Comparison of ENCODE assay signal across 19 cellular contexts in genomic region chr12:56616924-56617323, GRCh38. TPM values are rescaled to one million over a fixed set of nuclear protein-coding genes. Genes with fewer than 3 reads are reported as not detected.
A peak's percentile ranks its signal among the peaks of the same experiment; 100 is the strongest.
DNase-seq lines count a peak whose midpoint lies in the region; ATAC-seq and TF ChIP-seq lines count a peak whose summit lies in the region.
"Had no signal": no experiment of that assay in that cellular context is flagged by ENCODE, and none has a peak within 500 bp of the region (broad histone marks: within the 10 kb centered on the region; RNA-seq: fewer than 3 reads in every experiment).

No MANE protein-coding gene starts in this region.

- peaks cover 8% of the 10 kb centered on the region; the same call in 1 of the 2 replicates for H4K20me1 ChIP-seq in OCI-LY7 (ENCODE audit: insufficient read depth, low read length)

- CTCF ChIA-PET in WTC11 (lab: Charles Lee), result no interaction called here
- CTCF ChIA-PET in OCI-LY7 (lab: Charles Lee; ENCODE audit: unreplicated experiment), result interaction anchor here (1.2 kb wide), 1 partner anchor 20 kb away, joined by 4 read pairs; no protein-coding TSS in a partner anchor

- no peak for ATAC-seq in activated T-cell treated with anti-CD3 and anti-CD28 coated beads, Interleukin-2, amount 50 U/mL, for 72 hours (replicated peaks in 1 of 2)
- ATAC-seq in WTC11, result no peak
- ATAC-seq in psoas muscle, result no peak
- no peak for ATAC-seq in GM19328 (IDR thresholded peaks at IDR 0.05; ENCODE audit: unreplicated experiment)

- no peak overlapping the region for H3K4me3 Mint-ChIP-seq in activated T-cell treated with anti-CD3 and anti-CD28 coated beads, Interleukin-2, amount 50 U/mL, for 72 hours
- H3K4me3 Mint-ChIP-seq in WTC11 (no peak overlapping the region), glutamatergic neuron (ENCODE audit: unreplicated experiment) (no peak overlapping the region)
- H3K4me3 Mint-ChIP-seq: activated CD4-positive, alpha-beta memory T cell treated with anti-CD3 and anti-CD28 coated beads for 36 hours; activated T-helper 1 cell treated with anti-CD3 and anti-CD28 coated beads, Interleukin-12 subunit alpha, Interleukin-12 subunit beta, Interleukin-2, Interleukin-4 antibody, amounts not matched to agents 30 ng/mL and 10 ng/mL and 1 ng/mL, durations not matched to agents 14 hours and 24 hours and 36 hours had no signal

- BruUV-seq in OCI-LY7 (replicated peaks; lab: Mats Ljungman, UMichigan), result no TSS peak

- POLR2A ChIA-PET in WTC11 (lab: Charles Lee), result no interaction called here
- POLR2A ChIA-PET in OCI-LY7 (lab: Charles Lee), result interaction anchor here (1.1 to 1.6 kb wide), 2 partner anchors 11 to 20 kb away, joined by 3 to 5 read pairs; no protein-coding TSS in a partner anchor

- H3K27ac Mint-ChIP-seq in activated T-cell treated with anti-CD3 and anti-CD28 coated beads, Interleukin-2, amount 50 U/mL, for 72 hours, result peak overlapping the region; percentile 60
- H3K27ac Mint-ChIP-seq in WTC11, result peak overlapping the region; percentile 40; the same call in 1 of the 2 replicates
- peak overlapping the region; percentile 28 for H3K27ac Mint-ChIP-seq in glutamatergic neuron (ENCODE audit: unreplicated experiment)
- H3K27ac Mint-ChIP-seq: activated CD4-positive, alpha-beta memory T cell treated with anti-CD3 and anti-CD28 coated beads for 36 hours; activated T-helper 1 cell treated with anti-CD3 and anti-CD28 coated beads, Interleukin-12 subunit alpha, Interleukin-12 subunit beta, Interleukin-2, Interleukin-4 antibody, amounts not matched to agents 30 ng/mL and 10 ng/mL and 1 ng/mL, durations not matched to agents 14 hours and 24 hours and 36 hours had no signal

- H3K9me2 ChIP-seq in OCI-LY7 (ENCODE audit: insufficient read depth, low read length), result no peaks in the 10 kb centered on the region

- H3K4me1 ChIP-seq in psoas muscle (peaks cover 14% of the 10 kb centered on the region), OCI-LY7 (ENCODE audit: insufficient read depth, low read length, poor library complexity, severe bottlenecking) (no peaks in the 10 kb centered on the region)

- H3K36me3 Mint-ChIP-seq in activated T-cell treated with anti-CD3 and anti-CD28 coated beads, Interleukin-2, amount 50 U/mL, for 72 hours (ENCODE audit: insufficient read depth in 2 of 2), result peaks cover 11 to 40% of the 10 kb centered on the region in 2 donors
- H3K36me3 Mint-ChIP-seq in WTC11 (peaks cover 51% of the 10 kb centered on the region), glutamatergic neuron (ENCODE audit: unreplicated experiment) (peaks cover 8% of the 10 kb centered on the region)

- H3K4me1 Mint-ChIP-seq in activated T-cell treated with anti-CD3 and anti-CD28 coated beads, Interleukin-2, amount 50 U/mL, for 72 hours (ENCODE audit: low read depth), result peaks cover 19% of the 10 kb centered on the region
- H3K4me1 Mint-ChIP-seq in WTC11, result no peaks in the 10 kb centered on the region
- peaks cover 6% of the 10 kb centered on the region for H3K4me1 Mint-ChIP-seq in glutamatergic neuron (ENCODE audit: low read depth, unreplicated experiment)

- H3K36me3 ChIP-seq in psoas muscle (ENCODE audit: insufficient read depth in 1 of 2, low read depth in 1 of 2) (peaks cover 31 to 78% of the 10 kb centered on the region in 2 donors), OCI-LY7 (ENCODE audit: insufficient read depth, low read length) (peaks cover 98% of the 10 kb centered on the region)
- H3K36me3 ChIP-seq: uterus had no signal

- H3K4me3 ChIP-seq in psoas muscle (no peak overlapping the region), OCI-LY7 (ENCODE audit: low read depth, low read length, poor library complexity, severe bottlenecking) (no peak overlapping the region)
- H3K4me3 ChIP-seq: skin epidermis, uterus had no signal

- no peaks in the 10 kb centered on the region for H3K27me3 ChIP-seq in psoas muscle (ENCODE audit: insufficient read depth in 3 of 3, low read length in 2 of 3)
- H3K27me3 ChIP-seq: uterus had no signal

- intact Hi-C loops in psoas muscle (cut with DNase I) (no loop called here), OCI-LY7 (cut with micrococcal nuclease; ENCODE audit: unreplicated experiment) (no loop called here)

- H3K27me3 Mint-ChIP-seq in activated T-cell treated with anti-CD3 and anti-CD28 coated beads, Interleukin-2, amount 50 U/mL, for 72 hours (ENCODE audit: low read depth), result no peaks in the 10 kb centered on the region
- H3K27me3 Mint-ChIP-seq in WTC11 (ENCODE audit: low read depth), result no peaks in the 10 kb centered on the region
- peaks cover 2% of the 10 kb centered on the region for H3K27me3 Mint-ChIP-seq in glutamatergic neuron (ENCODE audit: unreplicated experiment)
- H3K27me3 Mint-ChIP-seq: activated CD4-positive, alpha-beta memory T cell treated with anti-CD3 and anti-CD28 coated beads for 36 hours had no signal

- DNase-seq in activated T-cell treated with anti-CD3 and anti-CD28 coated beads, Interleukin-2, amount 50 U/mL, for 72 hours, result no peak
- DNase-seq in activated T-cell treated with anti-CD3 and anti-CD28 coated beads, Interleukin-2, amount 50 U/mL, for 1 hour, result no peak
- DNase-seq in WTC11 (ENCODE audit: low spot score) (no peak), glutamatergic neuron (no peak), psoas muscle (no peak), DMS 273 treated with DMSO at 0.1 percent for 48 hours (lab: John Stamatoyannopoulos, UW) (no peak), OCI-LY7 (ENCODE audit: low spot score) (no peak)
- DNase-seq: activated CD4-positive, alpha-beta memory T cell treated with anti-CD3 and anti-CD28 coated beads for 36 hours; aorta; C1 segment of cervical spinal cord; effector CD8-positive, alpha-beta T cell; NCI-H1105; NCI-H2081 treated with DMSO at 0.1 percent for 48 hours; RPMI8226; stimulated activated CD4-positive, alpha-beta T cell treated with anti-CD3 and anti-CD28 coated beads, Interleukin-4, amount 100 ng/mL, for 24 hours; uterus had no signal

- TF ChIP-seq CTCF in WTC11 (IDR thresholded peaks at IDR 0.05), result no peak
- TF ChIP-seq CTCF in glutamatergic neuron (IDR thresholded peaks at IDR 0.05; ENCODE audit: partially characterized antibody, unreplicated experiment), result no peak
- TF ChIP-seq CTCF in psoas muscle (IDR thresholded peaks at IDR 0.05), result no peak
- TF ChIP-seq CTCF in OCI-LY7 (conservative IDR thresholded peaks at IDR 0.05; ENCODE audit: low read length), result no peak

- no peak overlapping the region for H2AFZ ChIP-seq in OCI-LY7 (ENCODE audit: low read length)

- no peaks in the 10 kb centered on the region for H3K9me3 Mint-ChIP-seq in activated T-cell treated with anti-CD3 and anti-CD28 coated beads, Interleukin-2, amount 50 U/mL, for 72 hours
- no peaks in the 10 kb centered on the region for H3K9me3 Mint-ChIP-seq in WTC11
- H3K9me3 Mint-ChIP-seq in glutamatergic neuron (ENCODE audit: unreplicated experiment), result peaks cover 8% of the 10 kb centered on the region
- H3K9me3 Mint-ChIP-seq: activated CD4-positive, alpha-beta memory T cell treated with anti-CD3 and anti-CD28 coated beads for 36 hours; activated T-helper 1 cell treated with anti-CD3 and anti-CD28 coated beads, Interleukin-12 subunit alpha, Interleukin-12 subunit beta, Interleukin-2, Interleukin-4 antibody, amounts not matched to agents 30 ng/mL and 10 ng/mL and 1 ng/mL, durations not matched to agents 14 hours and 24 hours and 36 hours had no signal

- H3K27ac ChIP-seq in psoas muscle (peak overlapping the region; percentile 51), OCI-LY7 (ENCODE audit: low read depth, low read length, poor library complexity, severe bottlenecking) (no peak overlapping the region)
- H3K27ac ChIP-seq: skin epidermis, uterus had no signal

- peaks cover 49% of the 10 kb centered on the region for H3K79me2 ChIP-seq in OCI-LY7 (ENCODE audit: insufficient read depth, low read depth, low read length)

- H3K4me2 ChIP-seq in OCI-LY7 (ENCODE audit: low read length), result no peak overlapping the region

- no peaks in the 10 kb centered on the region for H3K9me3 ChIP-seq in psoas muscle
- H3K9me3 ChIP-seq in OCI-LY7 (ENCODE audit: low read length), result no peaks in the 10 kb centered on the region
- H3K9me3 ChIP-seq: uterus had no signal

TF ChIP-seq in WTC11, 78 proteins besides CTCF, POLR2A, EP300 and RAD21 (continues in another document):
- TF ChIP-seq, protein P1, sequence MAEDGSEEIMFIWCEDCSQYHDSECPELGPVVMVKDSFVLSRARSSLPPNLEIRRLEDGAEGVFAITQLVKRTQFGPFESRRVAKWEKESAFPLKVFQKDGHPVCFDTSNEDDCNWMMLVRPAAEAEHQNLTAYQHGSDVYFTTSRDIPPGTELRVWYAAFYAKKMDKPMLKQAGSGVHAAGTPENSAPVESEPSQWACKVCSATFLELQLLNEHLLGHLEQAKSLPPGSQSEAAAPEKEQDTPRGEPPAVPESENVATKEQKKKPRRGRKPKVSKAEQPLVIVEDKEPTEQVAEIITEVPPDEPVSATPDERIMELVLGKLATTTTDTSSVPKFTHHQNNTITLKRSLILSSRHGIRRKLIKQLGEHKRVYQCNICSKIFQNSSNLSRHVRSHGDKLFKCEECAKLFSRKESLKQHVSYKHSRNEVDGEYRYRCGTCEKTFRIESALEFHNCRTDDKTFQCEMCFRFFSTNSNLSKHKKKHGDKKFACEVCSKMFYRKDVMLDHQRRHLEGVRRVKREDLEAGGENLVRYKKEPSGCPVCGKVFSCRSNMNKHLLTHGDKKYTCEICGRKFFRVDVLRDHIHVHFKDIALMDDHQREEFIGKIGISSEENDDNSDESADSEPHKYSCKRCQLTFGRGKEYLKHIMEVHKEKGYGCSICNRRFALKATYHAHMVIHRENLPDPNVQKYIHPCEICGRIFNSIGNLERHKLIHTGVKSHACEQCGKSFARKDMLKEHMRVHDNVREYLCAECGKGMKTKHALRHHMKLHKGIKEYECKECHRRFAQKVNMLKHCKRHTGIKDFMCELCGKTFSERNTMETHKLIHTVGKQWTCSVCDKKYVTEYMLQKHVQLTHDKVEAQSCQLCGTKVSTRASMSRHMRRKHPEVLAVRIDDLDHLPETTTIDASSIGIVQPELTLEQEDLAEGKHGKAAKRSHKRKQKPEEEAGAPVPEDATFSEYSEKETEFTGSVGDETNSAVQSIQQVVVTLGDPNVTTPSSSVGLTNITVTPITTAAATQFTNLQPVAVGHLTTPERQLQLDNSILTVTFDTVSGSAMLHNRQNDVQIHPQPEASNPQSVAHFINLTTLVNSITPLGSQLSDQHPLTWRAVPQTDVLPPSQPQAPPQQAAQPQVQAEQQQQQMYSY (CRISPR knock-in tag; IDR thresholded peaks at IDR 0.05), result no peak

RNA-seq across cellular contexts. Expression of gene BAZ2A, which starts 13.2 kb away (rescaled TPM):
- total RNA-seq in activated T-cell treated with anti-CD3 and anti-CD28 coated beads, Interleukin-2, amount 50 U/mL, for 72 hours, result 100 to 1,000 TPM; 128 to 154 TPM
- total RNA-seq in WTC11 (2021) (103 to 114 TPM (median 108 TPM) in 3 replicates), glutamatergic neuron (ENCODE audit: unreplicated experiment) (196 TPM), psoas muscle (10 to 100 TPM; 41.0 to 53.8 (median 47.7) TPM), OCI-LY7 (2022) (139 and 153 TPM in 2 replicates)
- 10 to 100 TPM; 10.0 to 39.4 (median 25.5) TPM for polyA plus RNA-seq in psoas muscle
- 37.5 and 40.6 TPM in 2 replicates for total RNA-seq in OCI-LY7 (2014; rRNA removed; shearing (Covaris generic))

RNA-seq across cellular contexts. Expression of gene ATP5F1B, which starts 28.9 kb away (rescaled TPM):
- total RNA-seq in activated T-cell treated with anti-CD3 and anti-CD28 coated beads, Interleukin-2, amount 50 U/mL, for 72 hours, result 100 to 1,000 TPM; 661 to 679 TPM
- total RNA-seq in WTC11 (2021), result 971 to 1,064 TPM (median 1,005 TPM) in 3 replicates
- total RNA-seq in glutamatergic neuron (ENCODE audit: unreplicated experiment), result 735 TPM
- 1,000 to 10,000 TPM; 1,044 to 2,377 (median 1,300) TPM for total RNA-seq in psoas muscle
- 1,000 to 10,000 TPM; 1,196 to 2,759 (median 1,470) TPM for polyA plus RNA-seq in psoas muscle
- total RNA-seq in OCI-LY7 (2014; rRNA removed; shearing (Covaris generic)), result 348 and 385 TPM in 2 replicates
- total RNA-seq in OCI-LY7 (2022), result 732 and 737 TPM in 2 replicates
